ENCODE assay signal across 8 cellular contexts in the genomic region with DNA sequence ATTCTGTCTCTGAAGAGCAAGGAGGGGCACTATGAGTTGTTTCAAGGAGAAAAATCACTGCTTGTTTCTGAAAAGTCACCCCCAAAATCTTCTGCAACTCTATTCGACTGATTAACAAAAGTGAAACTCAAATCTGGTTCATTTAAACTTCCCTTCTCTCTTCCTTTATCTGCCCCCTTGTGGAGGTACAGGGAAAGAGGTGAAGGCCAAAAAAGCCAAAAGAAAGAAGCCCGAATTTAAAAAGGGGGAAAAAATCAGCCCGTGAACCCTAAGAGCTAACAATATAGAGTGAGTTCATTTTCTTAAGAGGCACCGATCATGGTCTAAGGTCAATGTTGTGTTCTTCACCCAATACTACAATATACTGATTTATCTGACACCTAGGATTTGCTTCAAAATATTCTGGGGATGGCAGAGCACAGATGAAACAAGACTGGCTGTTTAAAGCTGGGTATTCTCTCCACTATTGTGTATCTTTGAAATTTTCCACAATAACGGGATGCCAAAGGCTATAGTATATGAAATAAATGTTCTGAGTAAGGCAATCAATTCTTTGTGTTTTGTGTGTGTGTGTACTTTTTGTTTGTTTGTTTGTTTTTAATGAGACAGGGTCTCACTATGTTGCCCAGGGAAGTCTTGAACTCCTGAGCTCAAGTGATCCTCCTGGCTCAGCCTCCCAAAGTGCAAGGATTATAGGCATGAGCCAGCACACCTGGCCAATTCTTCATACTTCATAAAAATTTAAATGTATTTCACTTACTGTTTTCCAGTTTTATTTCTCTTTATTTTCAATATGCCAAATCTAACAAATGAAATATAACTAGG. TPM values are rescaled to one million over a fixed set of nuclear protein-coding genes. Genes with fewer than 3 reads are reported as not detected.
DNase-seq lines count a peak whose midpoint lies in the region; ATAC-seq, FAIRE-seq and TF ChIP-seq lines count a peak whose summit lies in the region.

No MANE protein-coding gene starts in this region.

- 12 to 19% methylated on average over 5 of the region's 5 CpGs for WGBS in pancreas, 2 donors

- no peak overlapping the region for H3K4me3 Mint-ChIP-seq in activated T-helper 1 cell treated with anti-CD3 and anti-CD28 coated beads, Interleukin-12 subunit alpha, Interleukin-12 subunit beta, Interleukin-2, Interleukin-4 antibody, amounts not matched to agents 30 ng/mL and 10 ng/mL and 1 ng/mL, durations not matched to agents 14 hours and 24 hours and 36 hours

- peak; percentile 70 for FAIRE-seq in pancreas (lab: Jason Lieb, UNC)

- TF ChIP-seq CTCF in foreskin keratinocyte (conservative IDR thresholded peaks at IDR 0.05) (peak; percentile 84), pancreas (IDR thresholded peaks at IDR 0.05) (peak; percentile 51 to 67 (median 58))

- no peak overlapping the region for H3K27ac ChIP-seq in foreskin keratinocyte
- H3K27ac ChIP-seq in pancreas = no peak overlapping the region

- intact Hi-C loops in activated T-helper 1 cell treated with anti-CD3 and anti-CD28 coated beads, Interleukin-12 subunit alpha, Interleukin-12 subunit beta, Interleukin-2, Interleukin-4 antibody, amounts not matched to agents 30 ng/mL and 10 ng/mL and 1 ng/mL, durations not matched to agents 14 hours and 24 hours and 36 hours (cut with micrococcal nuclease) = loop anchor here (1.0 to 5.0 kb wide), 4 partner anchors 96 to 646 kb away; no protein-coding TSS in a partner anchor
- intact Hi-C loops in pancreas (cut with DNase I) = no loop called here

- ATAC-seq in foreskin keratinocyte (peak; percentile 61), pancreas (peak in 3 of 4 donors; percentile 82 to 92 (median 86)), GM18505 (IDR thresholded peaks at IDR 0.05; ENCODE audit: unreplicated experiment) (no peak)

- H3K9me3 ChIP-seq in pancreas = no peaks in the 10 kb centered on the region

- no peaks in the 10 kb centered on the region for H3K27me3 Mint-ChIP-seq in activated T-helper 1 cell treated with anti-CD3 and anti-CD28 coated beads, Interleukin-12 subunit alpha, Interleukin-12 subunit beta, Interleukin-2, Interleukin-4 antibody, amounts not matched to agents 30 ng/mL and 10 ng/mL and 1 ng/mL, durations not matched to agents 14 hours and 24 hours and 36 hours (ENCODE audit: insufficient read depth)

- no peak for TF ChIP-seq POLR2A in GM18505 (IDR thresholded peaks at IDR 0.05; ENCODE audit: borderline replicate concordance, extremely low read depth, insufficient read depth, insufficient read length)

- peaks cover 8% of the 10 kb centered on the region for H3K4me1 Mint-ChIP-seq in activated T-helper 1 cell treated with anti-CD3 and anti-CD28 coated beads, Interleukin-12 subunit alpha, Interleukin-12 subunit beta, Interleukin-2, Interleukin-4 antibody, amounts not matched to agents 30 ng/mL and 10 ng/mL and 1 ng/mL, durations not matched to agents 14 hours and 24 hours and 36 hours (ENCODE audit: low read depth)

- H3K4me1 ChIP-seq in foreskin keratinocyte (peaks cover 8% of the 10 kb centered on the region), pancreas (no peaks in the 10 kb centered on the region)

- H3K4me3 ChIP-seq in H7 (ENCODE audit: insufficient read depth, low read depth, low read length) (no peak overlapping the region), pancreas (peak overlapping the region in 1 of 4 donors; percentile 19)

- DNase-seq in NCI-H2227 (lab: John Stamatoyannopoulos, UW; ENCODE audit: unreplicated experiment) (peak; percentile 27), NCI-H2227 treated with DMSO at 0.1 percent for 48 hours (lab: John Stamatoyannopoulos, UW) (no peak), H7 (peak; percentile 15), NCI-H510A treated with DMSO at 0.1 percent for 48 hours (lab: John Stamatoyannopoulos, UW) (peak; percentile 30), foreskin keratinocyte (peak; percentile 17 to 42), pancreas (peak in 1 of 6 donors; percentile 16)
- peak; percentile 28 for DNase-seq in activated T-helper 1 cell treated with anti-CD3 and anti-CD28 coated beads, Interleukin-12 subunit alpha, Interleukin-12 subunit beta, Interleukin-2, Interleukin-4 antibody, amounts not matched to agents 30 ng/mL and 10 ng/mL and 1 ng/mL, durations not matched to agents 14 hours and 24 hours and 36 hours (ENCODE audit: low spot score)

- no peaks in the 10 kb centered on the region for H3K9me3 Mint-ChIP-seq in activated T-helper 1 cell treated with anti-CD3 and anti-CD28 coated beads, Interleukin-12 subunit alpha, Interleukin-12 subunit beta, Interleukin-2, Interleukin-4 antibody, amounts not matched to agents 30 ng/mL and 10 ng/mL and 1 ng/mL, durations not matched to agents 14 hours and 24 hours and 36 hours

- peaks cover 2% of the 10 kb centered on the region for H3K36me3 ChIP-seq in H7 (replicated peaks; ENCODE audit: control insufficient read depth, insufficient read depth, low read length)
- H3K36me3 ChIP-seq in pancreas = no peaks in the 10 kb centered on the region

- H3K27ac Mint-ChIP-seq in activated T-helper 1 cell treated with anti-CD3 and anti-CD28 coated beads, Interleukin-12 subunit alpha, Interleukin-12 subunit beta, Interleukin-2, Interleukin-4 antibody, amounts not matched to agents 30 ng/mL and 10 ng/mL and 1 ng/mL, durations not matched to agents 14 hours and 24 hours and 36 hours = no peak overlapping the region

- H3K27me3 ChIP-seq in H7 (ENCODE audit: control insufficient read depth, insufficient read depth, low read length) (no peaks in the 10 kb centered on the region), foreskin keratinocyte (no peaks in the 10 kb centered on the region), pancreas (no peaks in the 10 kb centered on the region)

- H3K36me3 Mint-ChIP-seq in activated T-helper 1 cell treated with anti-CD3 and anti-CD28 coated beads, Interleukin-12 subunit alpha, Interleukin-12 subunit beta, Interleukin-2, Interleukin-4 antibody, amounts not matched to agents 30 ng/mL and 10 ng/mL and 1 ng/mL, durations not matched to agents 14 hours and 24 hours and 36 hours (ENCODE audit: low read depth) = peaks cover 13% of the 10 kb centered on the region

RNA-seq across cellular contexts. Expression of a gene that starts 55.0 kb away (rescaled TPM):
- 0.96 and 2.6 TPM in 2 replicates for total RNA-seq in H7 (2014; rRNA removed; shearing (Covaris generic))
- total RNA-seq in activated T-helper 1 cell treated with anti-CD3 and anti-CD28 coated beads, Interleukin-12 subunit alpha, Interleukin-12 subunit beta, Interleukin-2, Interleukin-4 antibody, amounts not matched to agents 30 ng/mL and 10 ng/mL and 1 ng/mL, durations not matched to agents 14 hours and 24 hours and 36 hours = 8.7 and 12.9 TPM in 2 replicates
- total RNA-seq in foreskin keratinocyte (7.7 and 10.2 TPM in 2 replicates), pancreas (1 to 10 TPM; 2.6 to 4.6 (median 3.5) TPM)
- polyA plus RNA-seq in foreskin keratinocyte (11.3 and 14.4 TPM in 2 replicates), pancreas (1 to 10 TPM; 3.8 to 6.4 TPM)
